Comparison of ENCODE assay signal across 1 cellular context in genomic region chr5:734145-734544, GRCh38. TPM values are rescaled to one million over a fixed set of nuclear protein-coding genes. Genes with fewer than 3 reads are reported as not detected.
"Had no signal": no experiment of that assay in that cellular context is flagged by ENCODE, and none has a peak within 500 bp of the region (broad histone marks: within the 10 kb centered on the region; RNA-seq: fewer than 3 reads in every experiment).

No MANE protein-coding gene starts in this region.

RNA-seq across cellular contexts. Expression of gene ZDHHC11B, which starts 50.4 kb away (rescaled TPM):
- total RNA-seq: M059J had no signal
